ENCODE assay signal across 21 cellular contexts in the genomic region with DNA sequence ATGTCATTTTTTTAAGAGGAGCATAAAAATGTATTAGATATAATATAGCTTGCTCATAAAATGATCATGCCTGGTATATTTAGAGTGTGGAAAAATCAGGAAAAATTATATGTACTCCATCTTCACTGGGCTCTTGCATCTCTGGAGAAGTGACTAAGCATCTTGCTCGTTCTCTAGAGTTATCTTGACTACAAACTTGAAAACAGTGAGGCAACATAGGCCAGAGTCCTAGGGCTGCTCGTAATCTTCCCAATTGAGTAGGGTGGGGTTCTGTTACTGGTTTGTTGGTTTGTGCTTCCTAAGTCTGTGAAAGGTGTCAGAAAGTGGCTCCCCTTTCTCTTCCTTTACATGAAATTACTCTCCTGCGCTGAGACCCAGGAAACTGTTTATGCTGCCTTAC. TPM values are rescaled to one million over a fixed set of nuclear protein-coding genes. Genes with fewer than 3 reads are reported as not detected.
A peak's percentile ranks its signal among the peaks of the same experiment; 100 is the strongest.
DNase-seq lines count a peak whose midpoint lies in the region; ATAC-seq and TF ChIP-seq lines count a peak whose summit lies in the region.
"Had no signal": no experiment of that assay in that cellular context is flagged by ENCODE, and none has a peak within 500 bp of the region (broad histone marks: within the 10 kb centered on the region; RNA-seq: fewer than 3 reads in every experiment).

No MANE protein-coding gene starts in this region.

- H3K9me3 ChIP-seq in Panc1 (ENCODE audit: control insufficient read depth, insufficient read depth, low read depth, low read length) = no peaks in the 10 kb centered on the region
- H3K9me3 ChIP-seq: Caco-2, MG63, SK-N-SH had no signal

- intact Hi-C loops in Panc1 (cut with micrococcal nuclease; ENCODE audit: unreplicated experiment) (no loop called here), Calu3 (cut with micrococcal nuclease; ENCODE audit: unreplicated experiment) (no loop called here)

- H3K27me3 ChIP-seq in Panc1 (ENCODE audit: control insufficient read depth, insufficient read depth, low read length) = no peaks in the 10 kb centered on the region
- H3K27me3 ChIP-seq: MG63 had no signal

- no peak for TF ChIP-seq CTCF in 22Rv1 (IDR thresholded peaks at IDR 0.05)
- TF ChIP-seq CTCF in Panc1 (IDR thresholded peaks at IDR 0.05) = no peak
- no peak for TF ChIP-seq CTCF in cardiac fibroblast (IDR thresholded peaks at IDR 0.05; ENCODE audit: low read depth, low read length)
- no peak for TF ChIP-seq CTCF in fibroblast of villous mesenchyme (IDR thresholded peaks at IDR 0.05; ENCODE audit: insufficient read depth, low read depth, low read length)
- no peak for TF ChIP-seq CTCF in Calu3 (IDR thresholded peaks at IDR 0.05; ENCODE audit: unreplicated experiment)

- BruUV-seq in Panc1 (replicated peaks; lab: Mats Ljungman, UMichigan) = no TSS peak
- no TSS peak for BruUV-seq in Calu3 (replicated peaks; lab: Mats Ljungman, UMichigan)

- H3K36me3 Mint-ChIP-seq in Calu3 (ENCODE audit: insufficient read depth, unreplicated experiment) = peaks cover 25% of the 10 kb centered on the region

- no peak for ATAC-seq in Panc1

- in situ Hi-C loops in Panc1 (cut with HindIII; ENCODE audit: low pct_unique_long_range_greater_than_20kb, low sequenced_read_pairs) = no loop called here

- H3K27ac Mint-ChIP-seq in Calu3 (ENCODE audit: unreplicated experiment) = no peak overlapping the region
- H3K27ac Mint-ChIP-seq: B cell; CD4-positive, alpha-beta T cell; HFFc6 had no signal

- no peak for DNase-seq in Panc1 (ENCODE audit: low read depth, low spot score)
- peak; percentile 7 to 12 for DNase-seq in cardiac fibroblast (ENCODE audit: low read depth in 2 of 2)
- peak; percentile 59 for DNase-seq in fibroblast of villous mesenchyme (ENCODE audit: low read depth)
- no peak for DNase-seq in foreskin melanocyte
- no peak for DNase-seq in Calu3
- DNase-seq in NCI-H526 (lab: John Stamatoyannopoulos, UW) = no peak
- DNase-seq in HT-29 (ENCODE audit: low spot score) = no peak
- DNase-seq: 8988T; Caco-2; CD4-positive, alpha-beta T cell; H7; HFFc6; Karpas-422; MG63; NCI-H1048; NCI-H2081 treated with DMSO at 0.1 percent for 48 hours; NCI-H446 treated with DMSO at 0.1 percent for 48 hours; SHP77; SK-N-SH had no signal

- H3K4me1 Mint-ChIP-seq in Calu3 (ENCODE audit: low read depth, unreplicated experiment) = no peaks in the 10 kb centered on the region
- H3K4me1 Mint-ChIP-seq: B cell had no signal

- H3K27ac ChIP-seq in 22Rv1 (peak overlapping the region; percentile 58; the same call in 1 of the 2 replicates), Panc1 (ENCODE audit: low read length) (0 out of 2 replicates have a peak overlapping the region, but pooled peaks have one; percentile 29)

- H3K4me1 ChIP-seq in Panc1 (ENCODE audit: control insufficient read depth, insufficient read depth, low read length) = no peaks in the 10 kb centered on the region
- H3K4me1 ChIP-seq: Caco-2 had no signal

- CTCF ChIA-PET in Panc1 (lab: Charles Lee) (no interaction called here), Calu3 (lab: Charles Lee) (no interaction called here)

- POLR2A ChIA-PET in Panc1 (lab: Charles Lee) = no interaction called here

- no peaks in the 10 kb centered on the region; the same call in 1 of the 2 replicates for H3K36me3 ChIP-seq in Panc1 (ENCODE audit: control insufficient read depth, insufficient read depth, low read length)

- no peaks in the 10 kb centered on the region for H3K27me3 Mint-ChIP-seq in Calu3 (ENCODE audit: unreplicated experiment)
- H3K27me3 Mint-ChIP-seq: B cell; CD4-positive, alpha-beta T cell had no signal

- no peaks in the 10 kb centered on the region for H3K9me3 Mint-ChIP-seq in Calu3 (ENCODE audit: low read depth, unreplicated experiment)
- H3K9me3 Mint-ChIP-seq: CD4-positive, alpha-beta T cell; HFFc6 had no signal

- no peak overlapping the region for H3K4me3 ChIP-seq in Panc1 (ENCODE audit: low read depth in 2 of 2, low read length in 2 of 2)
- H3K4me3 ChIP-seq in cardiac fibroblast (replicated peaks in 1 of 2; ENCODE audit: low read depth in 2 of 2, low read length in 2 of 2) = no peak overlapping the region
- H3K4me3 ChIP-seq in fibroblast of villous mesenchyme (ENCODE audit: low read depth, low read length) = no peak overlapping the region
- H3K4me3 ChIP-seq: MG63 had no signal

- H3K4me3 Mint-ChIP-seq in Calu3 (ENCODE audit: low read depth, unreplicated experiment) = no peak overlapping the region
- H3K4me3 Mint-ChIP-seq: B cell; CD4-positive, alpha-beta T cell; HFFc6 had no signal

RNA-seq across cellular contexts. Expression of a gene that starts 46.2 kb away (rescaled TPM):
- 34.7 TPM for total RNA-seq in Panc1 (2021; ENCODE audit: unreplicated experiment)
- polyA plus RNA-seq in Panc1 (2012; ENCODE audit: insufficient read length) = 34.6 TPM
- 42.5 and 44.9 TPM in 2 replicates for total RNA-seq in fibroblast of villous mesenchyme
- total RNA-seq in Calu3 (2022) = 39.2 and 41.3 TPM in 2 replicates
- 44.3 and 46.0 TPM in 2 replicates for total RNA-seq in HT-29 (2014; rRNA removed; shearing (Covaris generic))

Comparison
In these comparisons a context has a peak if more than half of its experiments do, and no peak if none do; other contexts are left out.
1. DNase-seq: peak in cardiac fibroblast (2 of 2) and fibroblast of villous mesenchyme (single experiment); none in Panc1 (single experiment), foreskin melanocyte (single experiment), Calu3 (single experiment), NCI-H526 (0 of 2) and HT-29 (single experiment).